15 cellular contexts compared by ENCODE assay signal in the genomic region with DNA sequence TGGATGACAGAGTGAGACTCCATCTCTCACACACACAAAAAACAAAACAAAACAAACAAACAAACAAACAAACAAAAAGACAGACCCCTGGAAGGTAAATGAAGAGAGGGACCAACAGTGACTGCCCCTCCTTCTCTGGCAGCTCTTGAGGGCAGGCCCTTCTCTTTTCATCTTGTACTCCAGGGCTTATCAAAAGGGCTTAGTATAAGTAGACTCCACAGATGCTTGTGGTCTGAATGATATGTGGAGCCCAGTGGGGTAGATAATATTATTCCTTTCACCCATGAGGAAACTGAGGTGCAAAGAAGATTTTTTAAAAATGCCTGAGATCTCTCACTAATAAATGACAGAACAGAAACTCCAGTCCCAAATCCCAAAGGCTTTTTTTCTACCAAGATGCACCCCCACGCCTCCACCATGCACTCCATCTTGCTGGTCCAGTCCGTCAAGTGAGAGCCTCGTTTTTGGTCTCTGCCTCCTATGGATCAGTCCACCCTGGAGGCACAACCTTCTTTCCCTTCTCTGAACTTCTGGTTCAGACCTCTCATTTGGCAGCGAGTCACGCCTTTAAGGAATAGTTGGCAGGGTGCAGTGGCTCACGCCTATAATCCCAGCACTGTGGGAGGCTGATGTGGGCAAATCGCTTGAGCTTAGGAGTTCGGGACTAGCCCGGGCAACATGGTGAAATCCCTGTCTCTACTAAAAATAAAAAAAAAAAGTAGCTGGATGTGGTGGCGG. TPM values are rescaled to one million over a fixed set of nuclear protein-coding genes. Genes with fewer than 3 reads are reported as not detected.
DNase-seq lines count a peak whose midpoint lies in the region; ATAC-seq, FAIRE-seq and TF ChIP-seq lines count a peak whose summit lies in the region.
"Had no signal": no experiment of that assay in that cellular context is flagged by ENCODE, and none has a peak within 500 bp of the region (broad histone marks: within the 10 kb centered on the region; RNA-seq: fewer than 3 reads in every experiment).

No MANE protein-coding gene starts in this region.

- no peak for FAIRE-seq in pancreas (lab: Jason Lieb, UNC)
- FAIRE-seq: frontal cortex had no signal

- H3K9me3 ChIP-seq in MM.1S (replicated peaks; ENCODE audit: insufficient read depth, low read length) (no peaks in the 10 kb centered on the region), smooth muscle cell (replicated peaks; ENCODE audit: low read depth) (no peaks in the 10 kb centered on the region), pancreas (no peaks in the 10 kb centered on the region), spleen (no peaks in the 10 kb centered on the region)
- H3K9me3 ChIP-seq: upper lobe of left lung had no signal

- peaks cover 5% of the 10 kb centered on the region; the same call in 1 of the 2 replicates for H3F3A ChIP-seq in MM.1S (ENCODE audit: insufficient read depth, low read length)
- peaks cover 3% of the 10 kb centered on the region for H3F3A ChIP-seq in smooth muscle cell (ENCODE audit: low read depth)

- H4K20me1 ChIP-seq in MM.1S (ENCODE audit: insufficient read depth, low read length) (no peaks in the 10 kb centered on the region), smooth muscle cell (ENCODE audit: low read depth) (no peaks in the 10 kb centered on the region)

- no peak overlapping the region for H2AFZ ChIP-seq in MM.1S (ENCODE audit: low read length)
- no peak overlapping the region for H2AFZ ChIP-seq in smooth muscle cell (ENCODE audit: low read depth)

- H3K27me3 Mint-ChIP-seq in activated naive CD4-positive, alpha-beta T cell treated with anti-CD3 and anti-CD28 coated beads for 36 hours (ENCODE audit: low read depth), result no peaks in the 10 kb centered on the region

- CTCF ChIA-PET in activated naive CD4-positive, alpha-beta T cell treated with anti-CD3 and anti-CD28 coated beads for 36 hours (lab: Charles Lee), result interaction anchor here (0.5 to 2.4 kb wide), 29 partner anchors 8 to 527 kb away, joined by 3 to 28 read pairs (median 4); no protein-coding TSS in a partner anchor

- H3K9ac ChIP-seq in MM.1S (ENCODE audit: low read length) (no peak overlapping the region), smooth muscle cell (ENCODE audit: low read depth) (no peak overlapping the region)

- no peaks in the 10 kb centered on the region for H3K36me3 Mint-ChIP-seq in activated naive CD4-positive, alpha-beta T cell treated with anti-CD3 and anti-CD28 coated beads for 36 hours (ENCODE audit: low read depth)

- peaks cover 43% of the 10 kb centered on the region for H3K4me1 Mint-ChIP-seq in activated naive CD4-positive, alpha-beta T cell treated with anti-CD3 and anti-CD28 coated beads for 36 hours (ENCODE audit: low read depth)

- TF ChIP-seq POLR2A in spleen (IDR thresholded peaks at IDR 0.05), result no peak

- H3K79me2 ChIP-seq in MM.1S (ENCODE audit: low read length) (no peaks in the 10 kb centered on the region), smooth muscle cell (ENCODE audit: low read depth) (no peaks in the 10 kb centered on the region)

- intact Hi-C loops in activated naive CD4-positive, alpha-beta T cell treated with anti-CD3 and anti-CD28 coated beads for 36 hours (cut with micrococcal nuclease), result loop anchor here (1.0 to 2.0 kb wide), 5 partner anchors 7 to 965 kb away; a partner anchor contains a TSS
- intact Hi-C loops in pancreas (cut with DNase I) (no loop called here), spleen (cut with DNase I; ENCODE audit: low total_unique reads) (loop anchor here (10.0 kb wide), 1 partner anchor 263 kb away; a partner anchor contains a TSS)

- H3K4me1 ChIP-seq in MM.1S (ENCODE audit: low read length), result peaks cover 4% of the 10 kb centered on the region; the same call in 1 of the 2 replicates
- H3K4me1 ChIP-seq in smooth muscle cell (ENCODE audit: low read depth), result no peaks in the 10 kb centered on the region
- peaks cover 0 to 10% (median 0%) of the 10 kb centered on the region in 3 donors for H3K4me1 ChIP-seq in pancreas
- peaks cover 6 to 25% (median 19%) of the 10 kb centered on the region in 6 donors for H3K4me1 ChIP-seq in spleen

- 33% methylated on average over 10 of the region's 10 CpGs for WGBS in smooth muscle cell (ENCODE audit: low lambda C conversion rate)
- WGBS in pancreas, 2 donors, result 90 to 91% methylated on average over 10 of the region's 10 CpGs
- 83 to 97% (median 95%) methylated on average over 10 of the region's 10 CpGs for WGBS in spleen, 5 donors

- H3K36me3 ChIP-seq in MM.1S (replicated peaks; ENCODE audit: insufficient read depth, low read length) (no peaks in the 10 kb centered on the region), smooth muscle cell (ENCODE audit: low read depth) (no peaks in the 10 kb centered on the region), pancreas (no peaks in the 10 kb centered on the region), spleen (no peaks in the 10 kb centered on the region)
- H3K36me3 ChIP-seq: upper lobe of left lung had no signal

- no peak for DNase-seq in activated naive CD4-positive, alpha-beta T cell treated with anti-CD3 and anti-CD28 coated beads for 36 hours
- DNase-seq in activated naive CD4-positive, alpha-beta T cell treated with Interleukin-2 at 50 U/mL for 16 hours, result no peak
- DNase-seq in MM.1S (peak; percentile 4), astrocyte of the hippocampus (ENCODE audit: low read depth, low spot score) (peak; percentile 28), smooth muscle cell (lab: John Stamatoyannopoulos, UW; ENCODE audit: unreplicated experiment) (no peak), pancreas (no peak), spleen (no peak)
- DNase-seq: EL; NCI-H1436 treated with DMSO at 0.1 percent for 48 hours; NCI-H510A; stimulated activated CD8-positive, alpha-beta memory T cell treated with anti-CD3 and anti-CD28 coated beads, Interleukin-4, amount 100 ng/mL, for 48 hours had no signal

- H3K4me3 ChIP-seq in MM.1S (ENCODE audit: low read length), result no peak overlapping the region
- H3K4me3 ChIP-seq in smooth muscle cell, result no peak overlapping the region
- H3K4me3 ChIP-seq in pancreas, result no peak overlapping the region
- H3K4me3 ChIP-seq in spleen, result no peak overlapping the region

- H3K4me2 ChIP-seq in MM.1S (ENCODE audit: low read depth, low read length) (no peak overlapping the region), smooth muscle cell (peak overlapping the region; percentile 34)

- H3K4me3 Mint-ChIP-seq in activated naive CD4-positive, alpha-beta T cell treated with anti-CD3 and anti-CD28 coated beads for 36 hours, result peak overlapping the region; percentile 38

- no peak for ATAC-seq in pancreas
- no peak for ATAC-seq in GM18867 (IDR thresholded peaks at IDR 0.05; ENCODE audit: unreplicated experiment)

- TF ChIP-seq CTCF in MM.1S (IDR thresholded peaks at IDR 0.05; ENCODE audit: low read length) (no peak), smooth muscle cell (IDR thresholded peaks at IDR 0.05; ENCODE audit: borderline replicate concordance, insufficient read depth, poor library complexity, severe bottlenecking) (no peak), pancreas (IDR thresholded peaks at IDR 0.05) (no peak), spleen (IDR thresholded peaks at IDR 0.05 in 8 of 11, conservative IDR thresholded peaks at IDR 0.05 in 3 of 11) (no peak)

- H3K27me3 ChIP-seq in MM.1S (replicated peaks; ENCODE audit: insufficient read depth, low read length), result no peaks in the 10 kb centered on the region
- H3K27me3 ChIP-seq in smooth muscle cell (ENCODE audit: low read depth), result no peaks in the 10 kb centered on the region
- H3K27me3 ChIP-seq in pancreas, result no peaks in the 10 kb centered on the region
- H3K27me3 ChIP-seq in spleen (replicated peaks in 1 of 7), result no peaks in the 10 kb centered on the region
- H3K27me3 ChIP-seq: upper lobe of left lung had no signal

- H3K27ac ChIP-seq in MM.1S (ENCODE audit: low read length) (no peak overlapping the region), smooth muscle cell (ENCODE audit: low read depth) (peak overlapping the region; percentile 98), pancreas (no peak overlapping the region), spleen (no peak overlapping the region)

- H3K9me3 Mint-ChIP-seq in activated naive CD4-positive, alpha-beta T cell treated with anti-CD3 and anti-CD28 coated beads for 36 hours, result no peaks in the 10 kb centered on the region

- H3K9me2 ChIP-seq in MM.1S (replicated peaks; ENCODE audit: insufficient read depth, low read length), result no peaks in the 10 kb centered on the region

- peak overlapping the region; percentile 76 for H3K27ac Mint-ChIP-seq in activated naive CD4-positive, alpha-beta T cell treated with anti-CD3 and anti-CD28 coated beads for 36 hours

RNA-seq across cellular contexts. Expression of a gene that starts 17.0 kb away (rescaled TPM):
- total RNA-seq in activated naive CD4-positive, alpha-beta T cell treated with anti-CD3 and anti-CD28 coated beads for 36 hours, result not detected
- total RNA-seq in smooth muscle cell (7.3 and 15.8 TPM in 2 replicates), pancreas (not detected), spleen (not detected)
- polyA plus RNA-seq in smooth muscle cell (2.4 and 5.3 TPM in 2 replicates), pancreas (not detected), spleen (under 1 TPM in 2 of 3 donors, not detected in 1; 0.03 to 0.11 TPM)
- total RNA-seq: frontal cortex, pulmonary artery endothelial cell had no signal

Comparison
In these comparisons a context has a peak if more than half of its experiments do, and no peak if none do; other contexts are left out.
1. DNase-seq: peak in MM.1S (single experiment) and astrocyte of the hippocampus (single experiment); none in activated naive CD4-positive, alpha-beta T cell treated with anti-CD3 and anti-CD28 coated beads for 36 hours (single experiment), activated naive CD4-positive, alpha-beta T cell treated with Interleukin-2 at 50 U/mL for 16 hours (single experiment), smooth muscle cell (single experiment), pancreas (0 of 6) and spleen (single experiment).
2. intact Hi-C loops: an anchor here in activated naive CD4-positive, alpha-beta T cell treated with anti-CD3 and anti-CD28 coated beads for 36 hours (1.0 to 2.0 kb wide) and spleen (10.0 kb wide); none called in pancreas.